In genomic region chr19:35204799-35205732, GRCh38 we compare ENCODE assay signal across 2 cellular contexts.
A peak's percentile ranks its signal among the peaks of the same experiment; 100 is the strongest.
TF ChIP-seq lines count a peak whose summit lies in the region.

No MANE protein-coding gene starts in this region.

TF ChIP-seq in IMR-90, 13 proteins besides CTCF, POLR2A, EP300 and RAD21:
- TF ChIP-seq RCOR1 (IDR thresholded peaks at IDR 0.05; ENCODE audit: insufficient replicate concordance, low read length) = no peak
- TF ChIP-seq CHD1 (IDR thresholded peaks at IDR 0.05; ENCODE audit: low read depth, low read length) = no peak
- no peak for TF ChIP-seq MXI1 (IDR thresholded peaks at IDR 0.05; ENCODE audit: borderline replicate concordance, low read depth, low read length)
- TF ChIP-seq FOS (IDR thresholded peaks at IDR 0.05; ENCODE audit: low read depth, low read length) = no peak
- no peak for TF ChIP-seq MAFK (IDR thresholded peaks at IDR 0.05; ENCODE audit: low read depth, low read length)
- no peak for TF ChIP-seq NFE2L2 (IDR thresholded peaks at IDR 0.05; ENCODE audit: low read depth, low read length)
- no peak for TF ChIP-seq SMC3 (IDR thresholded peaks at IDR 0.05; ENCODE audit: low read depth, low read length)

TF ChIP-seq in K562, 482 proteins besides CTCF, POLR2A, EP300 and RAD21 (continues in another document):
- TF ChIP-seq ZNF76 (CRISPR knock-in tag; IDR thresholded peaks at IDR 0.05; ENCODE audit: borderline replicate concordance) = peak; percentile 97
- no peak for TF ChIP-seq GTF2E2 (tag; IDR thresholded peaks at IDR 0.05)
- TF ChIP-seq HEY1 (CRISPR knock-in tag; IDR thresholded peaks at IDR 0.05; ENCODE audit: borderline replicate concordance) = peak; percentile 82; the same call in 1 of the 2 replicates
- TF ChIP-seq YBX1 (IDR thresholded peaks at IDR 0.05) = no peak
- peak; percentile 85; the same call in 1 of the 2 replicates for TF ChIP-seq HOXB6 (CRISPR knock-in tag; IDR thresholded peaks at IDR 0.05; ENCODE audit: borderline replicate concordance)
- peak; percentile 89 for TF ChIP-seq ETS2 (tag; IDR thresholded peaks at IDR 0.05; ENCODE audit: borderline replicate concordance, poor library complexity, severe bottlenecking)
- no peak for TF ChIP-seq NCOA6 (IDR thresholded peaks at IDR 0.05)
- no peak for TF ChIP-seq CCAR2 (IDR thresholded peaks at IDR 0.05; ENCODE audit: low read depth, low read length)
- TF ChIP-seq NR2C1 (IDR thresholded peaks at IDR 0.05) = peak; percentile 44
- peak; percentile 95 for TF ChIP-seq NR2C1 (tag; IDR thresholded peaks at IDR 0.05)
- no peak for TF ChIP-seq HDAC3 (IDR thresholded peaks at IDR 0.05; ENCODE audit: borderline replicate concordance, partially characterized antibody)
- no peak for TF ChIP-seq SFPQ (IDR thresholded peaks at IDR 0.05; ENCODE audit: low read depth, low read length)
- TF ChIP-seq ZNF561 (CRISPR knock-in tag; conservative IDR thresholded peaks at IDR 0.05) = peak; percentile 85
- TF ChIP-seq C11orf30 (IDR thresholded peaks at IDR 0.05; ENCODE audit: low read depth) = no peak
- peak; percentile 79; the same call in 1 of the 2 replicates for TF ChIP-seq EHMT2 (IDR thresholded peaks at IDR 0.05)
- 0 out of 2 replicates have a peak, but pooled peaks have one; percentile 35 for TF ChIP-seq SUPT5H (IDR thresholded peaks at IDR 0.05)
- TF ChIP-seq MED1 (CRISPR knock-in tag; IDR thresholded peaks at IDR 0.05; ENCODE audit: borderline replicate concordance) = no peak
- 0 out of 2 replicates have a peak, but pooled peaks have one; percentile 40 for TF ChIP-seq ZNF764 (CRISPR knock-in tag; IDR thresholded peaks at IDR 0.05; ENCODE audit: low read depth)
- TF ChIP-seq, protein P1, sequence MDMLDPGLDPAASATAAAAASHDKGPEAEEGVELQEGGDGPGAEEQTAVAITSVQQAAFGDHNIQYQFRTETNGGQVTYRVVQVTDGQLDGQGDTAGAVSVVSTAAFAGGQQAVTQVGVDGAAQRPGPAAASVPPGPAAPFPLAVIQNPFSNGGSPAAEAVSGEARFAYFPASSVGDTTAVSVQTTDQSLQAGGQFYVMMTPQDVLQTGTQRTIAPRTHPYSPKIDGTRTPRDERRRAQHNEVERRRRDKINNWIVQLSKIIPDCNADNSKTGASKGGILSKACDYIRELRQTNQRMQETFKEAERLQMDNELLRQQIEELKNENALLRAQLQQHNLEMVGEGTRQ (CRISPR knock-in tag; IDR thresholded peaks at IDR 0.05) = no peak
- TF ChIP-seq NBN (IDR thresholded peaks at IDR 0.05; ENCODE audit: low read depth) = peak; percentile 79; the same call in 1 of the 2 replicates
- peak in 1 of 2 experiments; percentile 74; a peak in 1 of 4 replicates for TF ChIP-seq SRF (CRISPR knock-in tag; IDR thresholded peaks at IDR 0.05)
- TF ChIP-seq STAT6 (CRISPR knock-in tag; IDR thresholded peaks at IDR 0.05) = no peak
- TF ChIP-seq CHCHD3 (CRISPR knock-in tag; IDR thresholded peaks at IDR 0.05) = no peak
- no peak for TF ChIP-seq KAT7 (CRISPR knock-in tag; IDR thresholded peaks at IDR 0.05; ENCODE audit: borderline replicate concordance)
- TF ChIP-seq PRPF4 (IDR thresholded peaks at IDR 0.05; ENCODE audit: insufficient read depth, low read depth, low read length, poor library complexity, severe bottlenecking) = no peak
- TF ChIP-seq ZBTB11 (CRISPR knock-in tag; IDR thresholded peaks at IDR 0.05) = peak in 1 of 3 experiments; percentile 74; a peak in 2 of 6 replicates
- TF ChIP-seq ZNF263 (CRISPR knock-in tag; IDR thresholded peaks at IDR 0.05; ENCODE audit: borderline replicate concordance) = no peak; the same call in 1 of the 2 replicates
- no peak for TF ChIP-seq BRCA1 (IDR thresholded peaks at IDR 0.05)
- no peak for TF ChIP-seq BRCA1 (CRISPR knock-in tag; IDR thresholded peaks at IDR 0.05)
- TF ChIP-seq FOXK1 (CRISPR knock-in tag; IDR thresholded peaks at IDR 0.05; ENCODE audit: borderline replicate concordance) = no peak
- 0 out of 2 replicates have a peak, but pooled peaks have one; percentile 32 for TF ChIP-seq FOXO4 (CRISPR knock-in tag; IDR thresholded peaks at IDR 0.05)
- TF ChIP-seq ZNF3 (CRISPR knock-in tag; IDR thresholded peaks at IDR 0.05) = peak; percentile 86
- no peak for TF ChIP-seq POU5F1 (IDR thresholded peaks at IDR 0.05; ENCODE audit: borderline replicate concordance, low read depth, low read length, partially characterized antibody)
- TF ChIP-seq ILK (tag; IDR thresholded peaks at IDR 0.05; ENCODE audit: borderline replicate concordance, low read depth) = peak; percentile 92
- peak; percentile 92 for TF ChIP-seq HMG20B (CRISPR knock-in tag; IDR thresholded peaks at IDR 0.05)
- no peak for TF ChIP-seq TCF7L2 (IDR thresholded peaks at IDR 0.05; ENCODE audit: low read depth, low read length)
- peak; percentile 95 for TF ChIP-seq ZNF449 (CRISPR knock-in tag; IDR thresholded peaks at IDR 0.05)
- no peak for TF ChIP-seq PTBP1 (IDR thresholded peaks at IDR 0.05; ENCODE audit: low read depth, low read length)
- peak; percentile 98 for TF ChIP-seq HDAC8 (tag; IDR thresholded peaks at IDR 0.05)
- TF ChIP-seq SREBF2 (CRISPR knock-in tag; IDR thresholded peaks at IDR 0.05) = no peak
- TF ChIP-seq ZBTB5 (IDR thresholded peaks at IDR 0.05) = no peak
- no peak for TF ChIP-seq FOS (IDR thresholded peaks at IDR 0.05; ENCODE audit: extremely low read depth, insufficient read length)
- no peak for TF ChIP-seq TARDBP (IDR thresholded peaks at IDR 0.05)
- TF ChIP-seq ZFX (CRISPR knock-in tag; IDR thresholded peaks at IDR 0.05) = peak; percentile 28; the same call in 1 of the 2 replicates
- peak in 1 of 2 experiments; percentile 76; a peak in 1 of 4 replicates for TF ChIP-seq KDM4B (IDR thresholded peaks at IDR 0.05; ENCODE audit: borderline replicate concordance in 2 of 2, low read depth in 1 of 2)
- peak; percentile 82 for TF ChIP-seq ARID1B (IDR thresholded peaks at IDR 0.05)
- TF ChIP-seq ZNF316 (IDR thresholded peaks at IDR 0.05) = no peak
- TF ChIP-seq CBFB (CRISPR knock-in tag; IDR thresholded peaks at IDR 0.05) = no peak
- no peak for TF ChIP-seq TAF15 (IDR thresholded peaks at IDR 0.05; ENCODE audit: low read depth, low read length)
- no peak for TF ChIP-seq U2AF2 (optimal IDR thresholded peaks at IDR 0.05; ENCODE audit: low read depth, low read length)
- TF ChIP-seq YY1 (IDR thresholded peaks at IDR 0.05; ENCODE audit: borderline replicate concordance in 1 of 3, control insufficient read depth in 1 of 3, extremely low read depth in 1 of 3, insufficient read depth in 3 of 3, insufficient read length in 1 of 3, insufficient replicate concordance in 2 of 3, low read depth in 1 of 3, low read length in 2 of 3) = peak in 2 of 3 experiments; percentile 57 to 59
- TF ChIP-seq, protein P2, sequence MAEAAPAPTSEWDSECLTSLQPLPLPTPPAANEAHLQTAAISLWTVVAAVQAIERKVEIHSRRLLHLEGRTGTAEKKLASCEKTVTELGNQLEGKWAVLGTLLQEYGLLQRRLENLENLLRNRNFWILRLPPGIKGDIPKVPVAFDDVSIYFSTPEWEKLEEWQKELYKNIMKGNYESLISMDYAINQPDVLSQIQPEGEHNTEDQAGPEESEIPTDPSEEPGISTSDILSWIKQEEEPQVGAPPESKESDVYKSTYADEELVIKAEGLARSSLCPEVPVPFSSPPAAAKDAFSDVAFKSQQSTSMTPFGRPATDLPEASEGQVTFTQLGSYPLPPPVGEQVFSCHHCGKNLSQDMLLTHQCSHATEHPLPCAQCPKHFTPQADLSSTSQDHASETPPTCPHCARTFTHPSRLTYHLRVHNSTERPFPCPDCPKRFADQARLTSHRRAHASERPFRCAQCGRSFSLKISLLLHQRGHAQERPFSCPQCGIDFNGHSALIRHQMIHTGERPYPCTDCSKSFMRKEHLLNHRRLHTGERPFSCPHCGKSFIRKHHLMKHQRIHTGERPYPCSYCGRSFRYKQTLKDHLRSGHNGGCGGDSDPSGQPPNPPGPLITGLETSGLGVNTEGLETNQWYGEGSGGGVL (CRISPR knock-in tag; IDR thresholded peaks at IDR 0.05) = peak; percentile 72; the same call in 1 of the 2 replicates
- TF ChIP-seq MEF2D (tag; conservative IDR thresholded peaks at IDR 0.05; ENCODE audit: low read depth) = peak; percentile 98
